16 cellular contexts compared by ENCODE assay signal in genomic region chr1:160563230-160563629, GRCh38. TPM values are rescaled to one million over a fixed set of nuclear protein-coding genes. Genes with fewer than 3 reads are reported as not detected.
DNase-seq lines count a peak whose midpoint lies in the region; ATAC-seq, FAIRE-seq and TF ChIP-seq lines count a peak whose summit lies in the region.
"Not testable (repeated sequence)": the region's sequence is repeated elsewhere in the genome, so short reads cannot be mapped to it uniquely, and the experiment has no call there.
"Had no signal": no experiment of that assay in that cellular context is flagged by ENCODE, and none has a peak within 500 bp of the region (broad histone marks: within the 10 kb centered on the region; RNA-seq: fewer than 3 reads in every experiment).

No MANE protein-coding gene starts in this region.

- not testable (repeated sequence) for H3K27me3 Mint-ChIP-seq in CD4-positive, CD25-positive, alpha-beta regulatory T cell; CD8-positive, alpha-beta T cell (ENCODE audit: low read depth); activated CD4-positive, alpha-beta memory T cell treated with anti-CD3 and anti-CD28 coated beads for 36 hours; activated T-helper 1 cell treated with anti-CD3 and anti-CD28 coated beads, Interleukin-12 subunit alpha, Interleukin-12 subunit beta, Interleukin-2, Interleukin-4 antibody, amounts not matched to agents 30 ng/mL and 10 ng/mL and 1 ng/mL, durations not matched to agents 14 hours and 24 hours and 36 hours (ENCODE audit: insufficient read depth); activated naive CD8-positive, alpha-beta T cell; natural killer cell treated with Interleukin-12 subunit alpha and Interleukin-12 subunit beta and Interleukin-15 and Interleukin-18, amount 100 ng/mL, for 72 hours

- not testable (repeated sequence) for H3K4me2 ChIP-seq in K562 (ENCODE audit: insufficient read depth, low read length)

- not testable (repeated sequence) for TF ChIP-seq RAD21 in K562 (CRISPR knock-in tag; conservative IDR thresholded peaks at IDR 0.05 in 1 of 2, IDR thresholded peaks at IDR 0.05 in 1 of 2)

- in situ Hi-C loops in K562 (cut with MboI), result not testable (repeated sequence)

- H3K9ac ChIP-seq in K562 (ENCODE audit: insufficient read depth in 1 of 2, low read depth in 2 of 2, low read length in 2 of 2), result not testable (repeated sequence)

- CTCF ChIA-PET in CD8-positive, alpha-beta T cell (lab: Charles Lee), result interaction anchor here (1.3 kb wide), 1 partner anchor 43 kb away, joined by 5 read pairs; no protein-coding TSS in a partner anchor
- CTCF ChIA-PET in activated CD4-positive, alpha-beta memory T cell treated with anti-CD3 and anti-CD28 coated beads for 36 hours (lab: Charles Lee); K562 (lab: Yijun Ruan, JAX; ENCODE audit: low intra/inter-chr PET ratio): not testable (repeated sequence)

- WGBS in K562 (ENCODE audit: insufficient coverage, low coverage, missing lambda C conversion rate), result 30% methylated on average over 1 of the region's 1 CpG

- H2AFZ ChIP-seq in K562 (ENCODE audit: low read depth, low read length), result not testable (repeated sequence)

- TF ChIP-seq CTCF in CD8-positive, alpha-beta T cell (IDR thresholded peaks at IDR 0.05); K562 (IDR thresholded peaks at IDR 0.05 in 2 of 3, conservative IDR thresholded peaks at IDR 0.05 in 1 of 3; ENCODE audit: insufficient read depth in 2 of 3, low read depth in 1 of 3, low read length in 3 of 3): not testable (repeated sequence)

- H3K27me3 ChIP-seq in CD4-positive, CD25-positive, alpha-beta regulatory T cell (ENCODE audit: control insufficient read depth, insufficient read depth, low read length); CD8-positive, alpha-beta T cell (ENCODE audit: insufficient read depth, low read length); K562 (ENCODE audit: control insufficient read depth in 2 of 2, insufficient read depth in 2 of 2, low read length in 2 of 2): not testable (repeated sequence)

- H3K9me3 ChIP-seq in CD4-positive, CD25-positive, alpha-beta regulatory T cell (ENCODE audit: control insufficient read depth in 2 of 2, low read length in 2 of 2); CD8-positive, alpha-beta T cell (ENCODE audit: low read length); K562 (replicated peaks; ENCODE audit: control insufficient read depth, insufficient read depth, low read depth, low read length): not testable (repeated sequence)

- not testable (repeated sequence) for H4K20me1 ChIP-seq in K562 (replicated peaks; ENCODE audit: control insufficient read depth, insufficient read depth, low read length)

- H3K4me3 ChIP-seq in CD4-positive, CD25-positive, alpha-beta regulatory T cell (ENCODE audit: low read depth, low read length); CD8-positive, alpha-beta T cell (ENCODE audit: low read depth, low read length); K562: not testable (repeated sequence)

- H3K4me3 Mint-ChIP-seq in CD4-positive, CD25-positive, alpha-beta regulatory T cell, result peak overlapping the region in 2 of 4 donors; percentile 8 to 81
- not testable (repeated sequence) for H3K4me3 Mint-ChIP-seq in CD8-positive, alpha-beta T cell; activated CD4-positive, alpha-beta memory T cell treated with anti-CD3 and anti-CD28 coated beads for 36 hours; activated T-helper 1 cell treated with anti-CD3 and anti-CD28 coated beads, Interleukin-12 subunit alpha, Interleukin-12 subunit beta, Interleukin-2, Interleukin-4 antibody, amounts not matched to agents 30 ng/mL and 10 ng/mL and 1 ng/mL, durations not matched to agents 14 hours and 24 hours and 36 hours; activated naive CD8-positive, alpha-beta T cell
- H3K4me3 Mint-ChIP-seq in natural killer cell treated with Interleukin-12 subunit alpha and Interleukin-12 subunit beta and Interleukin-15 and Interleukin-18, amount 100 ng/mL, for 72 hours, result peak overlapping the region; percentile 16

- FAIRE-seq in K562 (lab: Jason Lieb, UNC), result not testable (repeated sequence)

- peaks cover 11% of the 10 kb centered on the region for H3K36me3 ChIP-seq in CD4-positive, CD25-positive, alpha-beta regulatory T cell (ENCODE audit: control insufficient read depth, insufficient read depth, low read length)
- H3K36me3 ChIP-seq in CD8-positive, alpha-beta T cell (ENCODE audit: insufficient read depth, low read length); K562 (ENCODE audit: control insufficient read depth, insufficient read depth, low read length): not testable (repeated sequence)

- peak overlapping the region; percentile 16 for H3K27ac ChIP-seq in CD4-positive, CD25-positive, alpha-beta regulatory T cell (ENCODE audit: insufficient read depth, low read length, poor library complexity, severe bottlenecking)
- H3K27ac ChIP-seq in CD8-positive, alpha-beta T cell (ENCODE audit: low read depth, low read length); K562 (ENCODE audit: extremely low read depth, low read depth, low read length): not testable (repeated sequence)

- peaks cover 18% of the 10 kb centered on the region for H3K36me3 Mint-ChIP-seq in CD4-positive, CD25-positive, alpha-beta regulatory T cell
- peaks cover 63% of the 10 kb centered on the region for H3K36me3 Mint-ChIP-seq in CD8-positive, alpha-beta T cell
- H3K36me3 Mint-ChIP-seq in activated CD4-positive, alpha-beta memory T cell treated with anti-CD3 and anti-CD28 coated beads for 36 hours, result peaks cover 22% of the 10 kb centered on the region
- peaks cover 62% of the 10 kb centered on the region for H3K36me3 Mint-ChIP-seq in activated T-helper 1 cell treated with anti-CD3 and anti-CD28 coated beads, Interleukin-12 subunit alpha, Interleukin-12 subunit beta, Interleukin-2, Interleukin-4 antibody, amounts not matched to agents 30 ng/mL and 10 ng/mL and 1 ng/mL, durations not matched to agents 14 hours and 24 hours and 36 hours (ENCODE audit: low read depth)
- H3K36me3 Mint-ChIP-seq in activated naive CD8-positive, alpha-beta T cell, result peaks cover 25% of the 10 kb centered on the region
- peaks cover 37% of the 10 kb centered on the region for H3K36me3 Mint-ChIP-seq in natural killer cell treated with Interleukin-12 subunit alpha and Interleukin-12 subunit beta and Interleukin-15 and Interleukin-18, amount 100 ng/mL, for 72 hours

- H3K4me1 ChIP-seq in CD4-positive, CD25-positive, alpha-beta regulatory T cell (ENCODE audit: control insufficient read depth, insufficient read depth, low read length, poor library complexity, severe bottlenecking), result peaks cover 79% of the 10 kb centered on the region
- peaks cover 83% of the 10 kb centered on the region for H3K4me1 ChIP-seq in CD8-positive, alpha-beta T cell (ENCODE audit: insufficient read depth, low read length)
- peaks cover 6 to 18% of the 10 kb centered on the region in 2 experiments for H3K4me1 ChIP-seq in K562 (replicated peaks in 1 of 2; ENCODE audit: control insufficient read depth in 2 of 2, insufficient read depth in 2 of 2, low read length in 2 of 2)

- H3K4me1 Mint-ChIP-seq in CD4-positive, CD25-positive, alpha-beta regulatory T cell, result peaks cover 51 to 98% (median 80%) of the 10 kb centered on the region in 4 donors
- peaks cover 97% of the 10 kb centered on the region for H3K4me1 Mint-ChIP-seq in CD8-positive, alpha-beta T cell (ENCODE audit: low read depth)
- peaks cover 93% of the 10 kb centered on the region for H3K4me1 Mint-ChIP-seq in activated CD4-positive, alpha-beta memory T cell treated with anti-CD3 and anti-CD28 coated beads for 36 hours (ENCODE audit: low read depth)
- H3K4me1 Mint-ChIP-seq in activated T-helper 1 cell treated with anti-CD3 and anti-CD28 coated beads, Interleukin-12 subunit alpha, Interleukin-12 subunit beta, Interleukin-2, Interleukin-4 antibody, amounts not matched to agents 30 ng/mL and 10 ng/mL and 1 ng/mL, durations not matched to agents 14 hours and 24 hours and 36 hours (ENCODE audit: low read depth), result peaks cover 81% of the 10 kb centered on the region
- H3K4me1 Mint-ChIP-seq in activated naive CD8-positive, alpha-beta T cell (ENCODE audit: low read depth), result peaks cover 99% of the 10 kb centered on the region
- peaks cover 55 to 78% of the 10 kb centered on the region in 2 donors for H3K4me1 Mint-ChIP-seq in natural killer cell treated with Interleukin-12 subunit alpha and Interleukin-12 subunit beta and Interleukin-15 and Interleukin-18, amount 100 ng/mL, for 72 hours (ENCODE audit: low read depth in 2 of 2)

- ATAC-seq in CD4-positive, CD25-positive, alpha-beta regulatory T cell (ENCODE audit: low read depth in 2 of 2); CD8-positive, alpha-beta T cell; SK-N-SH treated with all-trans-retinoic acid at 6 μM for 48 hours; K562; natural killer cell treated with Interleukin-12 subunit alpha and Interleukin-12 subunit beta and Interleukin-15 and Interleukin-18, amount 100 ng/mL, for 72 hours: not testable (repeated sequence)

- not testable (repeated sequence) for TF ChIP-seq POLR2A in K562 (conservative IDR thresholded peaks at IDR 0.05)

- H3K9me3 Mint-ChIP-seq in CD4-positive, CD25-positive, alpha-beta regulatory T cell, result peaks cover 0 to 13% (median 4%) of the 10 kb centered on the region in 7 donors
- peaks cover 12% of the 10 kb centered on the region for H3K9me3 Mint-ChIP-seq in CD8-positive, alpha-beta T cell
- H3K9me3 Mint-ChIP-seq in activated CD4-positive, alpha-beta memory T cell treated with anti-CD3 and anti-CD28 coated beads for 36 hours, result peaks cover 14% of the 10 kb centered on the region
- H3K9me3 Mint-ChIP-seq in activated T-helper 1 cell treated with anti-CD3 and anti-CD28 coated beads, Interleukin-12 subunit alpha, Interleukin-12 subunit beta, Interleukin-2, Interleukin-4 antibody, amounts not matched to agents 30 ng/mL and 10 ng/mL and 1 ng/mL, durations not matched to agents 14 hours and 24 hours and 36 hours, result peaks cover 25% of the 10 kb centered on the region
- H3K9me3 Mint-ChIP-seq in activated naive CD8-positive, alpha-beta T cell (ENCODE audit: low read depth), result not testable (repeated sequence)
- H3K9me3 Mint-ChIP-seq in natural killer cell treated with Interleukin-12 subunit alpha and Interleukin-12 subunit beta and Interleukin-15 and Interleukin-18, amount 100 ng/mL, for 72 hours, result peaks cover 13% of the 10 kb centered on the region

- not testable (repeated sequence) for H3K9me1 ChIP-seq in K562 (ENCODE audit: control insufficient read depth, insufficient read depth, low read length)

- TF ChIP-seq EP300 in K562 (IDR thresholded peaks at IDR 0.05; ENCODE audit: low read length), result not testable (repeated sequence)

- H3K27ac Mint-ChIP-seq in CD4-positive, CD25-positive, alpha-beta regulatory T cell, result peak overlapping the region in 2 of 3 donors; percentile 23 to 93
- peak overlapping the region; percentile 58 for H3K27ac Mint-ChIP-seq in CD8-positive, alpha-beta T cell
- H3K27ac Mint-ChIP-seq in activated CD4-positive, alpha-beta memory T cell treated with anti-CD3 and anti-CD28 coated beads for 36 hours, result peak overlapping the region; percentile 47
- peak overlapping the region; percentile 11 for H3K27ac Mint-ChIP-seq in activated T-helper 1 cell treated with anti-CD3 and anti-CD28 coated beads, Interleukin-12 subunit alpha, Interleukin-12 subunit beta, Interleukin-2, Interleukin-4 antibody, amounts not matched to agents 30 ng/mL and 10 ng/mL and 1 ng/mL, durations not matched to agents 14 hours and 24 hours and 36 hours
- H3K27ac Mint-ChIP-seq in activated naive CD8-positive, alpha-beta T cell, result peak overlapping the region; percentile 58
- H3K27ac Mint-ChIP-seq in natural killer cell treated with Interleukin-12 subunit alpha and Interleukin-12 subunit beta and Interleukin-15 and Interleukin-18, amount 100 ng/mL, for 72 hours, result peak overlapping the region in 1 of 2 donors; percentile 8

- POLR2A ChIA-PET in CD8-positive, alpha-beta T cell (lab: Charles Lee), result interaction anchor here (1.0 to 1.1 kb wide), 2 partner anchors 11 to 41 kb away, joined by 3 read pairs; no protein-coding TSS in a partner anchor
- POLR2A ChIA-PET in activated CD4-positive, alpha-beta memory T cell treated with anti-CD3 and anti-CD28 coated beads for 36 hours (lab: Charles Lee), result interaction anchor here (1.0 to 2.3 kb wide), 2 partner anchors 14 to 15 kb away, joined by 3 to 9 read pairs; no protein-coding TSS in a partner anchor
- POLR2A ChIA-PET in K562 (lab: Yijun Ruan, JAX), result not testable (repeated sequence)

- not testable (repeated sequence) for DNase-seq in CD4-positive, CD25-positive, alpha-beta regulatory T cell; CD8-positive, alpha-beta T cell; activated CD4-positive, alpha-beta memory T cell treated with anti-CD3 and anti-CD28 coated beads for 36 hours; activated T-helper 1 cell treated with anti-CD3 and anti-CD28 coated beads, Interleukin-12 subunit alpha, Interleukin-12 subunit beta, Interleukin-2, Interleukin-4 antibody, amounts not matched to agents 30 ng/mL and 10 ng/mL and 1 ng/mL, durations not matched to agents 14 hours and 24 hours and 36 hours (ENCODE audit: low spot score); K562 (ENCODE audit: extremely low read depth in 1 of 4, low spot score in 3 of 4); natural killer cell treated with Interleukin-12 subunit alpha and Interleukin-12 subunit beta and Interleukin-15 and Interleukin-18, amount 100 ng/mL, for 72 hours (ENCODE audit: low spot score)

- H3K79me2 ChIP-seq in K562 (ENCODE audit: control insufficient read depth, insufficient read depth, low read length), result not testable (repeated sequence)

- intact Hi-C loops in CD8-positive, alpha-beta T cell (cut with DNase I, micrococcal nuclease); activated CD4-positive, alpha-beta memory T cell treated with anti-CD3 and anti-CD28 coated beads for 36 hours (cut with micrococcal nuclease); activated T-helper 1 cell treated with anti-CD3 and anti-CD28 coated beads, Interleukin-12 subunit alpha, Interleukin-12 subunit beta, Interleukin-2, Interleukin-4 antibody, amounts not matched to agents 30 ng/mL and 10 ng/mL and 1 ng/mL, durations not matched to agents 14 hours and 24 hours and 36 hours (cut with micrococcal nuclease); K562 (cut with micrococcal nuclease): not testable (repeated sequence)

- BruUV-seq in K562 (replicated peaks; lab: Mats Ljungman, UMichigan), result not testable (repeated sequence)

RNA-seq across cellular contexts. Expression of gene CD84, which starts 16.1 kb away (rescaled TPM):
- 135 TPM for total RNA-seq in CD4-positive, CD25-positive, alpha-beta regulatory T cell
- 10 to 100 TPM; 20.7 to 36.4 (median 27.1) TPM for polyA plus RNA-seq in CD4-positive, CD25-positive, alpha-beta regulatory T cell
- total RNA-seq in CD8-positive, alpha-beta T cell, result 10 to 100 TPM; 28.3 to 31.7 TPM
- total RNA-seq in activated CD4-positive, alpha-beta memory T cell treated with anti-CD3 and anti-CD28 coated beads for 36 hours, result 10 to 100 TPM; 18.6 to 20.2 TPM
- total RNA-seq in activated T-helper 1 cell treated with anti-CD3 and anti-CD28 coated beads, Interleukin-12 subunit alpha, Interleukin-12 subunit beta, Interleukin-2, Interleukin-4 antibody, amounts not matched to agents 30 ng/mL and 10 ng/mL and 1 ng/mL, durations not matched to agents 14 hours and 24 hours and 36 hours, result 16.3 and 17.2 TPM in 2 replicates
- total RNA-seq in K562 (2011; cell fraction: chromatin; rRNA removed; ENCODE audit: low replicate concordance), result 3.9 and 4.7 TPM in 2 replicates
- 1.5 and 2.4 TPM in 2 replicates for total RNA-seq in K562 (2011; cell fraction: nucleolus; rRNA removed)
- total RNA-seq in K562 (2011; cell fraction: nucleoplasm; rRNA removed), result 2.9 and 3.3 TPM in 2 replicates
- 0.82 and 1.4 TPM in 2 replicates for total RNA-seq in K562 (2014; rRNA removed)
- total RNA-seq in K562 (2014; rRNA removed; fragmentation: Illumina TruSeq; extraction: Trizol), result 2.2 and 2.5 TPM in 2 replicates
- total RNA-seq in K562 (2015; rRNA removed; fragmentation: Illumina TruSeq; extraction: Trizol), result 6.8 TPM in 2 replicates
- total RNA-seq in K562 (2021), result 1.9 and 2.5 TPM in 2 replicates
- polyA plus RNA-seq in K562 (2011; rRNA removed), result 2.0 and 7.3 TPM in 2 replicates
- 0.37 and 4.0 TPM in 2 replicates for polyA plus RNA-seq in K562 (2011; cell fraction: cytosol; rRNA removed)
- polyA plus RNA-seq in K562 (2011; cell fraction: nucleus; rRNA removed), result 2.0 and 6.2 TPM in 2 replicates
- 3.1 and 5.8 TPM in 2 replicates for polyA plus RNA-seq in K562 (2012)
- polyA plus RNA-seq in K562 (2014; fragmentation: Illumina TruSeq; extraction: Trizol), result 3.1 and 3.5 TPM in 2 replicates
- 1 to 10 TPM; 1.0 to 1.5 TPM for polyA plus RNA-seq in K562 (2014; fragmentation: Nextera tagmentation; extraction: Ambion mirVana)
- 1.6 and 1.8 TPM in 2 replicates for polyA plus RNA-seq in K562 (2014; rRNA removed)
- 3.3 and 12.3 TPM in 2 replicates for polyA minus RNA-seq in K562 (2011; rRNA and poly(A)+ RNA removed)
- polyA minus RNA-seq in K562 (2011; cell fraction: cytosol; rRNA and poly(A)+ RNA removed), result 0.48 and 1.8 TPM in 2 replicates
- polyA minus RNA-seq in K562 (2011; cell fraction: nucleus; rRNA and poly(A)+ RNA removed), result 0.94 and 7.8 TPM in 2 replicates
- total RNA-seq in natural killer cell treated with Interleukin-12 subunit alpha and Interleukin-12 subunit beta and Interleukin-15 and Interleukin-18, amount 100 ng/mL, for 72 hours, result 10 to 100 TPM in 1 of 2 donors, 1 to 10 TPM in 1; 3.8 to 13.4 TPM
- total RNA-seq: Calu3, Daoy, G401, GM23338, H4, H9, HFFc6 had no signal
- polyA plus RNA-seq: AG04450, GM23338 had no signal

RNA-seq across cellular contexts. Expression of gene SLAMF6, which starts 40.2 kb away (rescaled TPM):
- total RNA-seq in CD4-positive, CD25-positive, alpha-beta regulatory T cell, result 60.0 TPM
- polyA plus RNA-seq in CD4-positive, CD25-positive, alpha-beta regulatory T cell, result 100 to 1,000 TPM; 122 to 163 (median 141) TPM
- 1 to 10 TPM; 4.6 to 5.2 TPM for total RNA-seq in CD8-positive, alpha-beta T cell
- 10 to 100 TPM; 38.3 to 40.9 TPM for total RNA-seq in activated CD4-positive, alpha-beta memory T cell treated with anti-CD3 and anti-CD28 coated beads for 36 hours
- total RNA-seq in activated T-helper 1 cell treated with anti-CD3 and anti-CD28 coated beads, Interleukin-12 subunit alpha, Interleukin-12 subunit beta, Interleukin-2, Interleukin-4 antibody, amounts not matched to agents 30 ng/mL and 10 ng/mL and 1 ng/mL, durations not matched to agents 14 hours and 24 hours and 36 hours, result 46.8 and 50.1 TPM in 2 replicates
- total RNA-seq in K562 (2011; cell fraction: chromatin; rRNA removed; ENCODE audit: low replicate concordance), result 0.33 and 0.60 TPM in 2 replicates
- total RNA-seq in K562 (2011; cell fraction: nucleolus; rRNA removed), result 0.66 and 0.67 TPM in 2 replicates
- 1.1 and 1.5 TPM in 2 replicates for total RNA-seq in K562 (2011; cell fraction: nucleoplasm; rRNA removed)
- total RNA-seq in K562 (2014; rRNA removed), result 0.94 and 1.1 TPM in 2 replicates
- 1.8 and 2.0 TPM in 2 replicates for total RNA-seq in K562 (2014; rRNA removed; fragmentation: Illumina TruSeq; extraction: Trizol)
- total RNA-seq in K562 (2015; rRNA removed; fragmentation: Illumina TruSeq; extraction: Trizol), result 3.9 and 4.8 TPM in 2 replicates
- 0.87 and 1.0 TPM in 2 replicates for total RNA-seq in K562 (2021)
- 0.70 and 0.77 TPM in 2 replicates for polyA plus RNA-seq in K562 (2011; rRNA removed)
- 0.43 and 0.80 TPM in 2 replicates for polyA plus RNA-seq in K562 (2011; cell fraction: cytosol; rRNA removed)
- 0.27 and 0.38 TPM in 2 replicates for polyA plus RNA-seq in K562 (2011; cell fraction: nucleus; rRNA removed)
- 3.0 and 10.1 TPM in 2 replicates for polyA plus RNA-seq in K562 (2012)
- polyA plus RNA-seq in K562 (2014; fragmentation: Illumina TruSeq; extraction: Trizol), result 2.0 and 2.9 TPM in 2 replicates
- 1 to 10 TPM in 1 of 2 experiments, under 1 TPM in 1; 0.56 to 1.7 TPM for polyA plus RNA-seq in K562 (2014; fragmentation: Nextera tagmentation; extraction: Ambion mirVana)
- 0.90 and 1.6 TPM in 2 replicates for polyA plus RNA-seq in K562 (2014; rRNA removed)
- polyA minus RNA-seq in K562 (2011; rRNA and poly(A)+ RNA removed), result 0.84 and 1.5 TPM in 2 replicates
- polyA minus RNA-seq in K562 (2011; cell fraction: cytosol; rRNA and poly(A)+ RNA removed), result 0.73 TPM in 1 of 2 replicates, not detected in the other
- 0.22 and 0.27 TPM in 2 replicates for polyA minus RNA-seq in K562 (2011; cell fraction: nucleus; rRNA and poly(A)+ RNA removed)
- total RNA-seq in natural killer cell treated with Interleukin-12 subunit alpha and Interleukin-12 subunit beta and Interleukin-15 and Interleukin-18, amount 100 ng/mL, for 72 hours, result 10 to 100 TPM; 10.9 to 17.7 TPM
- total RNA-seq: Calu3, Daoy, G401, GM23338, H4, H9, HFFc6 had no signal
- polyA plus RNA-seq: AG04450, GM23338 had no signal
